Comparison of ENCODE assay signal across 8 cellular contexts in the genomic region with DNA sequence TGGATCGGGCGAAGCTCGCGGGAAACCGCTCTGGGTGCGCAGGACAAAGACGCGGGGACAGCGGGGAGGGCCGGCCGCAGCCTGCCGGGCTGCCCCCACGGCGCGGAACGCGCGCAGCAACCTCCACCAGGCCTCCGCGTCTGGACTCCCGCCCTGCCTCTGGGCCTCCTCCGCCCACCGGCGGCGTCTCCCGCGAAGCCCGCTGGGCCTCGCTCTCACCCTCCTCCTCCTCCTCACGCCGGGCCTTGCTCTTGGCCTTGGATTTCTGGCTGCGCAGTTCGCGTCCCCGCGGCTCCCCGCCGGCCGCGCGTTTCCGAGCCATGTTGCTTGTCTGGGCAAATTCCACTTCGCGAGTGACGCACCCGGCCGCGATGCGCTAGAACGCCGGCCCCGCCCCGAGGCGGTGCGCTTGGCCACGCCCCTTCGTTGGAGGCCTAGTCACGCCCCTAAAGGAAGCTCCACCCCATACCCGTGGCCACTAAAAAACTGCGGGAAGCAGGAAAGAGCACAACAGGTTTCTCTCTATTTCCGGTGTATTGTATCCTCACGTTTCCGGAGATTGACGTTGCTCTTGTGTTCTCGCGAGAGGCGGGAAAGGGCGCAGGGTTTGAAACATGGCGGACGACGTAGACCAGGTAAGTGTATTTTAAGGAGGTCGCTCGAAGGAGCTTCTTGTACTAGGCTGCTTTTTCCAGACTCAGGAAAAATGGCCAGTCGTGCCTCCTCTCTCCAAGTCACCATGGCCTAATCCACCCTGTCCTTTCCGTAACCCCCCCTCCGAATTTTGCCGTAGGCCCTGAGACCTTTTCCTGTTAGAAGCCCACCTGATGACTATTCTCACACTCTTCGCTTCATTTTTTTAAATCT. TPM values are rescaled to one million over a fixed set of nuclear protein-coding genes. Genes with fewer than 3 reads are reported as not detected.
A peak's percentile ranks its signal among the peaks of the same experiment; 100 is the strongest.
DNase-seq lines count a peak whose midpoint lies in the region; ATAC-seq and TF ChIP-seq lines count a peak whose summit lies in the region.

Gene LSM3 (plus strand): TSS at position 571 of the 867 bp plus-strand sequence. CDS start 44 bp downstream, at position 615.
Gene XPC (minus strand): TSS at position 355 of the 867 bp plus-strand sequence. CDS start 33 bp downstream, at position 322.

- H3K9me3 ChIP-seq in prostate gland: no peaks in the 10 kb centered on the region

- DNase-seq in NCI-H187 treated with DMSO at 0.1 percent for 48 hours (lab: John Stamatoyannopoulos, UW) (peak; percentile 83), anterior cingulate cortex (lab: John Stamatoyannopoulos, UW) (peak; percentile 71 to 99 (median 96)), left ventricle myocardium superior (peak; percentile 98), prostate gland (ENCODE audit: low spot score) (peak; percentile 98)

- peak; percentile 99 for TF ChIP-seq POLR2A in prostate gland (IDR thresholded peaks at IDR 0.05)

- H3K27ac ChIP-seq in prostate gland (peak within 1 kb of the TSS; percentile 88 to 95), urinary bladder (ENCODE audit: low read depth) (peak within 1 kb of the TSS; percentile 94)

- TF ChIP-seq CTCF in prostate gland (IDR thresholded peaks at IDR 0.05): peak in 2 of 4 experiments; percentile 18 to 27

- H3K36me3 ChIP-seq in prostate gland (no peaks in the 10 kb centered on the region), urinary bladder (ENCODE audit: insufficient read depth) (no peaks in the 10 kb centered on the region)

- H3K27me3 ChIP-seq in prostate gland (replicated peaks; ENCODE audit: insufficient read depth): no peaks in the 10 kb centered on the region

- intact Hi-C loops in T-helper 2 cell treated with Interferon-gamma antibody and Interleukin-4, amounts not matched to agents 100 ng/mL and 5 ng/mL, for 36 hours (cut with micrococcal nuclease): loop anchor here (1.0 to 10.0 kb wide), 8 partner anchors 34 to 1422 kb away; partner anchors contain the start of genes BTD, HACL1, HDAC11 and NR2C2
- intact Hi-C loops in left ventricle myocardium superior (cut with micrococcal nuclease): no loop called here
- intact Hi-C loops in prostate gland (cut with DNase I): loop anchor here (2.0 kb wide), 1 partner anchor 282 kb away; no protein-coding TSS in a partner anchor

- peak within 1 kb of the TSS; percentile 77 to 93 for H3K4me3 ChIP-seq in prostate gland
- peak within 1 kb of the TSS; percentile 78 for H3K4me3 ChIP-seq in urinary bladder (ENCODE audit: low read depth, low read length)

- H3K4me1 ChIP-seq in prostate gland (replicated peaks) (peaks cover 8% of the 10 kb centered on the region), urinary bladder (ENCODE audit: insufficient read depth) (peaks cover 2% of the 10 kb centered on the region)

- WGBS in prostate gland: under 1% methylated on average over 78 of the region's 78 CpGs
- under 1% methylated on average over 78 of the region's 78 CpGs for WGBS in urinary bladder

- ATAC-seq in GM18499 (IDR thresholded peaks at IDR 0.05; ENCODE audit: insufficient read depth, unreplicated experiment) (peak; percentile 93), HG02943 (IDR thresholded peaks at IDR 0.05; ENCODE audit: low read depth, unreplicated experiment) (peak; percentile 96), left ventricle myocardium superior (peak; percentile 99)

RNA-seq across cellular contexts. Expression of gene LSM3, which starts in this region (rescaled TPM):
- total RNA-seq in T-helper 2 cell treated with Interferon-gamma antibody and Interleukin-4, amounts not matched to agents 100 ng/mL and 5 ng/mL, for 36 hours: 15.5 and 15.6 TPM in 2 replicates
- 15.7 TPM for total RNA-seq in left ventricle myocardium superior
- total RNA-seq in prostate gland: 10 to 100 TPM; 15.0 to 15.1 TPM
- 12.2 TPM for total RNA-seq in urinary bladder
- polyA plus RNA-seq in urinary bladder: 13.0 TPM

RNA-seq across cellular contexts. Expression of gene XPC, which starts in this region (rescaled TPM):
- 36.7 and 37.6 TPM in 2 replicates for total RNA-seq in T-helper 2 cell treated with Interferon-gamma antibody and Interleukin-4, amounts not matched to agents 100 ng/mL and 5 ng/mL, for 36 hours
- total RNA-seq in left ventricle myocardium superior (7.9 TPM), prostate gland (10 to 100 TPM; 41.1 to 53.2 TPM), urinary bladder (25.8 TPM)
- polyA plus RNA-seq in urinary bladder: 27.3 TPM

Comparison
In these comparisons a context has a peak if more than half of its experiments do, and no peak if none do; other contexts are left out.
1. Peak in every context shown above with its lines: DNase-seq, ATAC-seq, H3K4me3 ChIP-seq and H3K27ac ChIP-seq.